ENCODE assay signal across 11 cellular contexts in genomic region chr14:70289138-70289537, GRCh38.
A peak's percentile ranks its signal among the peaks of the same experiment; 100 is the strongest.
DNase-seq lines count a peak whose midpoint lies in the region; ATAC-seq and TF ChIP-seq lines count a peak whose summit lies in the region.
"Had no signal": no experiment of that assay in that cellular context is flagged by ENCODE, and none has a peak within 500 bp of the region (broad histone marks: within the 10 kb centered on the region; RNA-seq: fewer than 3 reads in every experiment).

No MANE protein-coding gene starts in this region.

- no peaks in the 10 kb centered on the region for H3K79me1 ChIP-seq in H9 (ENCODE audit: insufficient read depth, low read depth, low read length, poor library complexity, severe bottlenecking)

- H3K36me3 Mint-ChIP-seq in H9 (ENCODE audit: insufficient read depth in 1 of 3, low read depth in 3 of 3) (peaks cover 0 to 4% (median 0%) of the 10 kb centered on the region in 3 experiments; a peak in 2 of 7 replicates), osteocyte (ENCODE audit: unreplicated experiment) (no peaks in the 10 kb centered on the region)
- H3K36me3 Mint-ChIP-seq in activated CD4-positive, alpha-beta T cell treated with anti-CD3 and anti-CD28 coated beads, Interleukin-2, amount 10 ng/mL, durations not matched to agents 7 days and 5 days (ENCODE audit: low read depth) = no peaks in the 10 kb centered on the region
- H3K36me3 Mint-ChIP-seq in naive thymus-derived CD4-positive, alpha-beta T cell = no peaks in the 10 kb centered on the region

- H3K4ac ChIP-seq in H9 (ENCODE audit: low read depth, low read length) = no peak overlapping the region

- TF ChIP-seq CTCF in H9 (conservative IDR thresholded peaks at IDR 0.05) = no peak
- no peak for TF ChIP-seq CTCF in osteocyte (IDR thresholded peaks at IDR 0.05)

- CTCF ChIA-PET in activated CD4-positive, alpha-beta T cell treated with anti-CD3 and anti-CD28 coated beads, Interleukin-2, amount 10 ng/mL, durations not matched to agents 7 days and 5 days (lab: Charles Lee) = no interaction called here
- CTCF ChIA-PET in naive thymus-derived CD4-positive, alpha-beta T cell (lab: Charles Lee) = no interaction called here

- H2AK5ac ChIP-seq in H9 (ENCODE audit: insufficient read length, low read length) = no peak overlapping the region

- no peak overlapping the region for H4K5ac ChIP-seq in H9 (ENCODE audit: insufficient read length, low read depth, low read length)

- DNase-seq in H9 = no peak
- peak; percentile 9 for DNase-seq in activated CD4-positive, alpha-beta T cell treated with anti-CD3 and anti-CD28 coated beads, Interleukin-2, amount 10 ng/mL, durations not matched to agents 7 days and 5 days
- DNase-seq in naive thymus-derived CD4-positive, alpha-beta T cell = peak in 6 of 9 donors; percentile 3 to 26 (median 15)
- no peak for DNase-seq in osteocyte (ENCODE audit: extremely low spot score, unreplicated experiment)
- no peak for DNase-seq in HuH-7 (ENCODE audit: low spot score)
- no peak for DNase-seq in ACHN
- DNase-seq: C1 segment of cervical spinal cord, H7, NCI-H1930 had no signal

- no peak overlapping the region for H4K8ac ChIP-seq in H9 (replicated peaks; ENCODE audit: insufficient read length, low read depth, low read length)

- WGBS in H9 (ENCODE audit: extremely low coverage, insufficient read length, low lambda C conversion rate) = no CpG with 5 or more reads among the region's 14 CpGs

- no peak overlapping the region for H3K18ac ChIP-seq in H9 (ENCODE audit: insufficient read length, low read depth, low read length)

- H3K9me3 ChIP-seq in BLaER1 treated with 17β-estradiol and CSF1 and Interleukin-3, amounts not matched to agents 10 nM and 100 nM (replicated peaks in 1 of 11) = peaks cover 0 to 10% (median 0%) of the 10 kb centered on the region in 11 experiments; a peak in 2 of 22 replicates
- no peaks in the 10 kb centered on the region for H3K9me3 ChIP-seq in H9 (ENCODE audit: control insufficient read depth, low read depth, low read length)
- no peaks in the 10 kb centered on the region for H3K9me3 ChIP-seq in naive thymus-derived CD4-positive, alpha-beta T cell (ENCODE audit: control insufficient read depth in 2 of 3, low read length in 3 of 3)

- H4K20me1 ChIP-seq in BLaER1 treated with 17β-estradiol and CSF1 and Interleukin-3, amounts not matched to agents 10 nM and 100 nM = no peaks in the 10 kb centered on the region
- H4K20me1 ChIP-seq in H9 (ENCODE audit: control insufficient read depth, insufficient read depth, insufficient read length) = no peaks in the 10 kb centered on the region

- no peaks in the 10 kb centered on the region for H3K36me3 ChIP-seq in BLaER1 treated with 17β-estradiol and CSF1 and Interleukin-3, amounts not matched to agents 10 nM and 100 nM
- no peaks in the 10 kb centered on the region for H3K36me3 ChIP-seq in naive thymus-derived CD4-positive, alpha-beta T cell (ENCODE audit: control insufficient read depth in 2 of 3, insufficient read depth in 3 of 3, low read length in 3 of 3)

- no peak overlapping the region for H3T11ph ChIP-seq in H9 (ENCODE audit: low read length)

- H3K4me1 ChIP-seq in BLaER1 treated with 17β-estradiol and CSF1 and Interleukin-3, amounts not matched to agents 10 nM and 100 nM = peaks cover 0 to 10% (median 4%) of the 10 kb centered on the region in 10 experiments; a peak in 9 of 20 replicates
- H3K4me1 ChIP-seq in H9 (ENCODE audit: insufficient read depth, low read length) = peaks cover 13% of the 10 kb centered on the region; the same call in 1 of the 2 replicates
- H3K4me1 ChIP-seq in naive thymus-derived CD4-positive, alpha-beta T cell (ENCODE audit: control insufficient read depth in 2 of 2, insufficient read depth in 2 of 2, low read length in 2 of 2) = no peaks in the 10 kb centered on the region

- H3K9ac ChIP-seq in BLaER1 treated with 17β-estradiol and CSF1 and Interleukin-3, amounts not matched to agents 10 nM and 100 nM = no peak overlapping the region
- H3K9ac ChIP-seq in H9 (ENCODE audit: extremely low read depth, insufficient read length, low read length) = no peak overlapping the region

- no peak overlapping the region for H4K91ac ChIP-seq in H9 (ENCODE audit: insufficient read length, low read depth, low read length)

- no peaks in the 10 kb centered on the region for H3K23me2 ChIP-seq in H9 (ENCODE audit: insufficient read length, low read depth, low read length, poor library complexity, severe bottlenecking)

- no peak overlapping the region for H2BK5ac ChIP-seq in H9 (ENCODE audit: insufficient read length, low read length)

- no peak overlapping the region for H2BK12ac ChIP-seq in H9 (ENCODE audit: insufficient read length, low read depth, low read length)

- no peak overlapping the region for H2BK15ac ChIP-seq in H9 (ENCODE audit: low read depth, low read length)

- H3K4me2 ChIP-seq in BLaER1 treated with 17β-estradiol and CSF1 and Interleukin-3, amounts not matched to agents 10 nM and 100 nM = peak overlapping the region in 9 of 11 experiments; percentile 22 to 58 (median 35); a peak in 15 of 22 replicates
- H3K4me2 ChIP-seq in H9 (ENCODE audit: insufficient read depth, insufficient read length, low read length) = no peak overlapping the region

- no peaks in the 10 kb centered on the region for H3K79me2 ChIP-seq in H9 (ENCODE audit: insufficient read depth, low read length)

- H3K4me1 Mint-ChIP-seq in H9 (peaks cover 2 to 28% of the 10 kb centered on the region in 2 experiments; a peak in 3 of 4 replicates), osteocyte (ENCODE audit: unreplicated experiment) (no peaks in the 10 kb centered on the region)
- H3K4me1 Mint-ChIP-seq in activated CD4-positive, alpha-beta T cell treated with anti-CD3 and anti-CD28 coated beads, Interleukin-2, amount 10 ng/mL, durations not matched to agents 7 days and 5 days = peaks cover 3% of the 10 kb centered on the region
- peaks cover 0 to 8% (median 0%) of the 10 kb centered on the region in 7 donors for H3K4me1 Mint-ChIP-seq in naive thymus-derived CD4-positive, alpha-beta T cell

- intact Hi-C loops in naive thymus-derived CD4-positive, alpha-beta T cell (cut with micrococcal nuclease) = loop anchor here (1.0 to 2.0 kb wide), 2 partner anchors 70 kb away; partner anchors contain the start of gene COX16 (in 2 of the 2)

- no peak overlapping the region for H3K27ac ChIP-seq in BLaER1 treated with 17β-estradiol and CSF1 and Interleukin-3, amounts not matched to agents 10 nM and 100 nM
- no peak overlapping the region for H3K27ac ChIP-seq in H9 (ENCODE audit: insufficient read length, low read depth, low read length)
- H3K27ac ChIP-seq in naive thymus-derived CD4-positive, alpha-beta T cell (ENCODE audit: low read depth, low read length) = no peak overlapping the region

- H3K4me3 Mint-ChIP-seq in H9 (no peak overlapping the region), osteocyte (ENCODE audit: unreplicated experiment) (no peak overlapping the region)
- no peak overlapping the region for H3K4me3 Mint-ChIP-seq in activated CD4-positive, alpha-beta T cell treated with anti-CD3 and anti-CD28 coated beads, Interleukin-2, amount 10 ng/mL, durations not matched to agents 7 days and 5 days
- peak overlapping the region in 9 of 10 donors; percentile 9 to 73 (median 58) for H3K4me3 Mint-ChIP-seq in naive thymus-derived CD4-positive, alpha-beta T cell

- no peaks in the 10 kb centered on the region for H3K27me3 ChIP-seq in BLaER1 treated with 17β-estradiol and CSF1 and Interleukin-3, amounts not matched to agents 10 nM and 100 nM
- no peaks in the 10 kb centered on the region for H3K27me3 ChIP-seq in H9 (ENCODE audit: insufficient read depth, low read length)
- H3K27me3 ChIP-seq in naive thymus-derived CD4-positive, alpha-beta T cell (ENCODE audit: control insufficient read depth in 2 of 2, insufficient read depth in 2 of 2, low read length in 2 of 2) = no peaks in the 10 kb centered on the region

- no peak overlapping the region for H3K4me3 ChIP-seq in BLaER1 treated with 17β-estradiol and CSF1 and Interleukin-3, amounts not matched to agents 10 nM and 100 nM
- no peak overlapping the region for H3K4me3 ChIP-seq in naive thymus-derived CD4-positive, alpha-beta T cell (ENCODE audit: low read length)

- H2BK120ac ChIP-seq in H9 (ENCODE audit: low read depth, low read length, poor library complexity, severe bottlenecking) = no peak overlapping the region

- H3K27ac Mint-ChIP-seq in H9 = 0 out of 7 replicates have a peak overlapping the region, but pooled peaks of 1 of the 3 experiments have one; percentile 17
- H3K27ac Mint-ChIP-seq in activated CD4-positive, alpha-beta T cell treated with anti-CD3 and anti-CD28 coated beads, Interleukin-2, amount 10 ng/mL, durations not matched to agents 7 days and 5 days = no peak overlapping the region
- H3K27ac Mint-ChIP-seq in naive thymus-derived CD4-positive, alpha-beta T cell = peak overlapping the region in 1 of 9 donors; percentile 28
- H3K27ac Mint-ChIP-seq in osteocyte (ENCODE audit: unreplicated experiment) = no peak overlapping the region

- POLR2A ChIA-PET in activated CD4-positive, alpha-beta T cell treated with anti-CD3 and anti-CD28 coated beads, Interleukin-2, amount 10 ng/mL, durations not matched to agents 7 days and 5 days (lab: Charles Lee) = no interaction called here
- POLR2A ChIA-PET in naive thymus-derived CD4-positive, alpha-beta T cell (lab: Charles Lee) = no interaction called here

- H2BK20ac ChIP-seq in H9 (ENCODE audit: low read depth, low read length, poor library complexity, severe bottlenecking) = peak overlapping the region; percentile 60

- in situ Hi-C loops in ACHN (cut with HindIII; ENCODE audit: low pct_ligation_motif_present, low pct_unique_long_range_greater_than_20kb, low sequenced_read_pairs) = no loop called here

- H3K23ac ChIP-seq in H9 (ENCODE audit: insufficient read length, low read depth, low read length) = no peak overlapping the region

- no peaks in the 10 kb centered on the region for H3K27me3 Mint-ChIP-seq in H9 (ENCODE audit: low read depth)
- peaks cover 15% of the 10 kb centered on the region for H3K27me3 Mint-ChIP-seq in activated CD4-positive, alpha-beta T cell treated with anti-CD3 and anti-CD28 coated beads, Interleukin-2, amount 10 ng/mL, durations not matched to agents 7 days and 5 days
- H3K27me3 Mint-ChIP-seq in naive thymus-derived CD4-positive, alpha-beta T cell = peaks cover 5 to 18% (median 12%) of the 10 kb centered on the region in 5 donors
- H3K27me3 Mint-ChIP-seq in osteocyte (ENCODE audit: unreplicated experiment) = peaks cover 2% of the 10 kb centered on the region

- no peak overlapping the region for H3K14ac ChIP-seq in H9 (ENCODE audit: insufficient read depth, low read length)

- H3K56ac ChIP-seq in H9 (ENCODE audit: insufficient read length, low read depth, low read length) = no peak overlapping the region

- ATAC-seq in naive thymus-derived CD4-positive, alpha-beta T cell = no peak
- no peak for ATAC-seq in HG03378 (IDR thresholded peaks at IDR 0.05; ENCODE audit: unreplicated experiment)

- no peak overlapping the region for H2AFZ ChIP-seq in H9 (ENCODE audit: low read length)

- no peaks in the 10 kb centered on the region for H3K9me3 Mint-ChIP-seq in H9
- no peaks in the 10 kb centered on the region for H3K9me3 Mint-ChIP-seq in activated CD4-positive, alpha-beta T cell treated with anti-CD3 and anti-CD28 coated beads, Interleukin-2, amount 10 ng/mL, durations not matched to agents 7 days and 5 days
- peaks cover 0 to 4% (median 0%) of the 10 kb centered on the region in 11 donors for H3K9me3 Mint-ChIP-seq in naive thymus-derived CD4-positive, alpha-beta T cell
- no peaks in the 10 kb centered on the region for H3K9me3 Mint-ChIP-seq in osteocyte (ENCODE audit: unreplicated experiment)

Comparison
In these comparisons a context has a peak if more than half of its experiments do, and no peak if none do; other contexts are left out.
1. DNase-seq: peak in activated CD4-positive, alpha-beta T cell treated with anti-CD3 and anti-CD28 coated beads, Interleukin-2, amount 10 ng/mL, durations not matched to agents 7 days and 5 days (single experiment) and naive thymus-derived CD4-positive, alpha-beta T cell (6 of 9); none in H9 (single experiment), osteocyte (single experiment), HuH-7 (single experiment) and ACHN (single experiment).
2. H3K4me3 Mint-ChIP-seq: peak in naive thymus-derived CD4-positive, alpha-beta T cell (9 of 10); none in H9 (0 of 2), activated CD4-positive, alpha-beta T cell treated with anti-CD3 and anti-CD28 coated beads, Interleukin-2, amount 10 ng/mL, durations not matched to agents 7 days and 5 days (single experiment) and osteocyte (single experiment).